20 cellular contexts compared by ENCODE assay signal in the genomic region with DNA sequence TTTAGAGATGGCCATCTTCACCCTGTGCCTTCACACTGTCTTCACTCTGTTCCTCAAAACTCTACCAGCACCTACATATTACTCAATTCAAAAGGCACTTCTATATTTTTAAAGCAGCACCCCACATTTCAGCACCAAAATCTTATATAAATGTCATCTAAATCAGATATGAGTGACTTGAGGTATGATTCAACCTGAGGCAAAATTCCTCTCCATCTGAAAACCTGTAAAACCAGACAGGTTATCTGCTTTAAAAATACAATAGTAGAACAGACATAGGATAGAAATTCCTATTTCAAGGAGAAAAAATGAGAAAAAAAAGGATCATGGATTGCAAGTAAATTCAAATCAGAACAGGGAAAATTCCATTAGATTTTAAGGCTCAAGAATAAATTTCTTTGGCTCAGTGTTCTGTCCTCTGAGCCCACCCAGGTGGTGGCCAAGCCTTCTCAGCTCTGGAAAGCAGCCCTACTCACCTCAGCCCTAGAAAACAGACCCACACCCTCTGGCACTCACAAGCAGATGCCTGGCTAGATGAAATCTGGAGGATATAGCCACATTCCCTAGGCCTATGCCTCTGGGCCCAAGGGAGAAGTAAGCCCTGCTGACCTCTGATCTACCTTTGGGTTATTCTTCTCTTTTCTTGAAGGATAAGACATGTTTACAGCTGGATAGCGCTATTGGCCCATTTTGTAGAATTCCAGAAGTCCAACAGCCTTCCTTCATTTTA.
DNase-seq lines count a peak whose midpoint lies in the region; ATAC-seq, FAIRE-seq and TF ChIP-seq lines count a peak whose summit lies in the region.
"Had no signal": no experiment of that assay in that cellular context is flagged by ENCODE, and none has a peak within 500 bp of the region (broad histone marks: within the 10 kb centered on the region; RNA-seq: fewer than 3 reads in every experiment).

No MANE protein-coding gene starts in this region.

- peak; percentile 80 for DNase-seq in ELF-1 (ENCODE audit: low read depth, low spot score)
- DNase-seq in astrocyte (ENCODE audit: low read depth): no peak
- DNase-seq in mesothelial cell of epicardium (ENCODE audit: low spot score in 2 of 2, unreplicated experiment in 2 of 2): no peak
- DNase-seq in type B pancreatic cell (ENCODE audit: extremely low spot score, unreplicated experiment): no peak
- no peak for DNase-seq in UCSD-AML1 (lab: John Stamatoyannopoulos, UW; ENCODE audit: unreplicated experiment)
- no peak for DNase-seq in nephron progenitor cell
- DNase-seq: 8988T; Calu3; CD4-positive, alpha-beta memory T cell; DMS79 treated with DMSO at 0.1 percent for 48 hours; GM23248; HCEC 1CT; IMR-90 had no signal

- H3K4me3 Mint-ChIP-seq in astrocyte (ENCODE audit: unreplicated experiment): no peak overlapping the region
- no peak overlapping the region for H3K4me3 Mint-ChIP-seq in mesothelial cell of epicardium
- H3K4me3 Mint-ChIP-seq in type B pancreatic cell: peak overlapping the region; percentile 18
- H3K4me3 Mint-ChIP-seq in nephron progenitor cell: no peak overlapping the region
- H3K4me3 Mint-ChIP-seq: CD14-positive monocyte; CD4-positive, alpha-beta memory T cell had no signal

- ATAC-seq in GM18870 (IDR thresholded peaks at IDR 0.05; ENCODE audit: unreplicated experiment): no peak
- ATAC-seq: GM12878 had no signal

- H3K27ac ChIP-seq in astrocyte (ENCODE audit: low read depth, low read length): no peak overlapping the region
- H3K27ac ChIP-seq: BLaER1, GM23248, HL-60 had no signal

- no peaks in the 10 kb centered on the region for H3K36me3 ChIP-seq in astrocyte (ENCODE audit: insufficient read depth, low read length)
- H3K36me3 ChIP-seq: BLaER1 had no signal

- H3K36me3 Mint-ChIP-seq in astrocyte (ENCODE audit: low read depth, unreplicated experiment) (no peaks in the 10 kb centered on the region), mesothelial cell of epicardium (peaks cover 10% of the 10 kb centered on the region), type B pancreatic cell (peaks cover 4% of the 10 kb centered on the region), nephron progenitor cell (ENCODE audit: low read depth) (peaks cover 13% of the 10 kb centered on the region)
- H3K36me3 Mint-ChIP-seq: CD14-positive monocyte had no signal

- no peak overlapping the region for H3K9ac ChIP-seq in astrocyte (ENCODE audit: low read length)
- H3K9ac ChIP-seq: BLaER1, GM23248 had no signal

- H3K27ac Mint-ChIP-seq in astrocyte (ENCODE audit: unreplicated experiment) (no peak overlapping the region), mesothelial cell of epicardium (peak overlapping the region; percentile 60), type B pancreatic cell (peak overlapping the region; percentile 95), nephron progenitor cell (no peak overlapping the region)
- H3K27ac Mint-ChIP-seq: CD14-positive monocyte; CD4-positive, alpha-beta memory T cell had no signal

- H3K4me1 Mint-ChIP-seq in astrocyte (ENCODE audit: low read depth, unreplicated experiment) (peaks cover 3% of the 10 kb centered on the region), mesothelial cell of epicardium (peaks cover 31% of the 10 kb centered on the region), type B pancreatic cell (ENCODE audit: unreplicated experiment) (no peaks in the 10 kb centered on the region), nephron progenitor cell (no peaks in the 10 kb centered on the region)
- H3K4me1 Mint-ChIP-seq: CD14-positive monocyte had no signal

- peak; percentile 76 for FAIRE-seq in astrocyte (lab: Jason Lieb, UNC)
- FAIRE-seq: GM12878, GM19239, HTR-8/SVneo had no signal

- no peaks in the 10 kb centered on the region for H3K27me3 Mint-ChIP-seq in astrocyte (ENCODE audit: low read depth, unreplicated experiment)
- no peaks in the 10 kb centered on the region for H3K27me3 Mint-ChIP-seq in mesothelial cell of epicardium (ENCODE audit: low read depth)
- H3K27me3 Mint-ChIP-seq in type B pancreatic cell: no peaks in the 10 kb centered on the region
- no peaks in the 10 kb centered on the region for H3K27me3 Mint-ChIP-seq in nephron progenitor cell (ENCODE audit: low read depth, poor library complexity)
- H3K27me3 Mint-ChIP-seq: CD4-positive, alpha-beta memory T cell had no signal

- no peaks in the 10 kb centered on the region for H4K20me1 ChIP-seq in astrocyte (ENCODE audit: insufficient read depth, low read length)
- H4K20me1 ChIP-seq: BLaER1 had no signal

- no peaks in the 10 kb centered on the region for H3K9me3 ChIP-seq in astrocyte (ENCODE audit: insufficient read depth, low read depth, low read length)

- H3K9me3 Mint-ChIP-seq in astrocyte (ENCODE audit: unreplicated experiment): no peaks in the 10 kb centered on the region
- H3K9me3 Mint-ChIP-seq in mesothelial cell of epicardium: peaks cover 11% of the 10 kb centered on the region
- H3K9me3 Mint-ChIP-seq in type B pancreatic cell: peaks cover 7% of the 10 kb centered on the region
- H3K9me3 Mint-ChIP-seq in nephron progenitor cell: peaks cover 13% of the 10 kb centered on the region

- no peaks in the 10 kb centered on the region for H3K79me2 ChIP-seq in astrocyte (ENCODE audit: insufficient read depth, low read length)

- H3K4me3 ChIP-seq in astrocyte (ENCODE audit: insufficient read depth, low read depth, low read length): no peak overlapping the region
- H3K4me3 ChIP-seq: BLaER1, GM12878, GM23248 had no signal

- H3K4me1 ChIP-seq in astrocyte (ENCODE audit: insufficient read depth, low read length): no peaks in the 10 kb centered on the region

- TF ChIP-seq CTCF in astrocyte (IDR thresholded peaks at IDR 0.05; ENCODE audit: insufficient read depth, low read depth, low read length) (no peak), mesothelial cell of epicardium (IDR thresholded peaks at IDR 0.05; ENCODE audit: unreplicated experiment) (no peak), type B pancreatic cell (conservative IDR thresholded peaks at IDR 0.05) (no peak), nephron progenitor cell (IDR thresholded peaks at IDR 0.05) (no peak)

- no peaks in the 10 kb centered on the region for H3K27me3 ChIP-seq in astrocyte (ENCODE audit: insufficient read depth, low read length)
- H3K27me3 ChIP-seq: BLaER1 had no signal

- no peak overlapping the region for H3K4me2 ChIP-seq in astrocyte (ENCODE audit: low read length)
- H3K4me2 ChIP-seq: BLaER1 had no signal

- H2AFZ ChIP-seq in astrocyte (ENCODE audit: low read depth, low read length): no peak overlapping the region
- H2AFZ ChIP-seq: GM23248 had no signal

Comparison
In these comparisons a context has a peak if more than half of its experiments do, and no peak if none do; other contexts are left out.
1. H3K27ac Mint-ChIP-seq: peak in mesothelial cell of epicardium (single experiment) and type B pancreatic cell (single experiment); none in astrocyte (single experiment) and nephron progenitor cell (single experiment).